ENCODE assay signal across 2 cellular contexts in genomic region chr2:128792476-128793054, GRCh38.
TF ChIP-seq lines count a peak whose summit lies in the region.

No MANE protein-coding gene starts in this region.

TF ChIP-seq in HepG2, 621 proteins besides CTCF, POLR2A, EP300 and RAD21:
- TF ChIP-seq ZNF142 (CRISPR knock-in tag; IDR thresholded peaks at IDR 0.05): no peak
- TF ChIP-seq FOXA1 (IDR thresholded peaks at IDR 0.05): peak; percentile 64
- TF ChIP-seq FOXA1 (CRISPR knock-in tag; IDR thresholded peaks at IDR 0.05): no peak
- TF ChIP-seq SOX6 (IDR thresholded peaks at IDR 0.05): 0 out of 2 replicates have a peak, but pooled peaks have one; percentile 44
- no peak for TF ChIP-seq SOX6 (CRISPR knock-in tag; IDR thresholded peaks at IDR 0.05)
- TF ChIP-seq NBN (conservative IDR thresholded peaks at IDR 0.05): 0 out of 2 replicates have a peak, but pooled peaks have one; percentile 79
- TF ChIP-seq SP1 (IDR thresholded peaks at IDR 0.05): peak; percentile 56; the same call in 1 of the 2 replicates
- no peak for TF ChIP-seq SP1 (CRISPR knock-in tag; IDR thresholded peaks at IDR 0.05)
- peak; percentile 65; the same call in 1 of the 2 replicates for TF ChIP-seq IKZF1 (IDR thresholded peaks at IDR 0.05)
- TF ChIP-seq XBP1 (CRISPR knock-in tag; IDR thresholded peaks at IDR 0.05): no peak
- 0 out of 2 replicates have a peak, but pooled peaks have one; percentile 9 for TF ChIP-seq ARNT (IDR thresholded peaks at IDR 0.05)
- peak; percentile 75 for TF ChIP-seq MNT (IDR thresholded peaks at IDR 0.05)
- TF ChIP-seq ZNF207 (IDR thresholded peaks at IDR 0.05; ENCODE audit: borderline replicate concordance): 0 out of 2 replicates have a peak, but pooled peaks have one; percentile 30
- no peak for TF ChIP-seq ZNF773 (CRISPR knock-in tag; IDR thresholded peaks at IDR 0.05; ENCODE audit: borderline replicate concordance)
- peak; percentile 27; the same call in 1 of the 2 replicates for TF ChIP-seq ATF7 (IDR thresholded peaks at IDR 0.05)
- no peak for TF ChIP-seq ATF7 (CRISPR knock-in tag; IDR thresholded peaks at IDR 0.05)
- peak; percentile 71 for TF ChIP-seq ZNF282 (IDR thresholded peaks at IDR 0.05; ENCODE audit: partially characterized antibody)

TF ChIP-seq in H1, 55 proteins besides CTCF, POLR2A, EP300 and RAD21:
- TF ChIP-seq CHD2 (IDR thresholded peaks at IDR 0.05; ENCODE audit: low read length) (no peak), CEBPB (IDR thresholded peaks at IDR 0.05; ENCODE audit: low read depth, low read length) (no peak), CHD7 (IDR thresholded peaks at IDR 0.05; ENCODE audit: insufficient replicate concordance, low read length) (no peak), TAF7 (optimal IDR thresholded peaks at IDR 0.05; ENCODE audit: borderline replicate concordance, low read depth, low read length) (no peak), CBX5 (IDR thresholded peaks at IDR 0.05; ENCODE audit: low read depth, low read length) (no peak), TCF12 (IDR thresholded peaks at IDR 0.05; ENCODE audit: low read depth, low read length) (no peak), CREB1 (IDR thresholded peaks at IDR 0.05) (no peak), SP2 (IDR thresholded peaks at IDR 0.05; ENCODE audit: low read length) (no peak), GTF2F1 (IDR thresholded peaks at IDR 0.05; ENCODE audit: borderline replicate concordance, low read depth, low read length) (no peak), RBBP5 (IDR thresholded peaks at IDR 0.05; ENCODE audit: borderline replicate concordance, low read depth, low read length) (no peak), BACH1 (IDR thresholded peaks at IDR 0.05; ENCODE audit: low read length) (no peak), SRF (IDR thresholded peaks at IDR 0.05; ENCODE audit: low read depth, low read length) (no peak), KDM4A (IDR thresholded peaks at IDR 0.05; ENCODE audit: low read depth, low read length, severe bottlenecking) (no peak), RXRA (IDR thresholded peaks at IDR 0.05; ENCODE audit: insufficient read depth, low read depth, low read length) (no peak), JUN (IDR thresholded peaks at IDR 0.05; ENCODE audit: low read depth, low read length) (no peak), CTBP2 (IDR thresholded peaks at IDR 0.05; ENCODE audit: borderline replicate concordance, insufficient read depth, insufficient read length, low read length) (no peak)
